ENCODE assay signal across 2 cellular contexts in genomic region chr17:81849457-81849856, GRCh38.
TF ChIP-seq lines count a peak whose summit lies in the region.

No MANE protein-coding gene starts in this region.

TF ChIP-seq in HepG2, 621 proteins besides CTCF, POLR2A, EP300 and RAD21 (continues in another document):
- no peak for TF ChIP-seq ZSCAN30 (CRISPR knock-in tag; IDR thresholded peaks at IDR 0.05)
- TF ChIP-seq ZNF543 (CRISPR knock-in tag; IDR thresholded peaks at IDR 0.05): no peak
- no peak for TF ChIP-seq ZNF614 (CRISPR knock-in tag; IDR thresholded peaks at IDR 0.05; ENCODE audit: borderline replicate concordance)
- TF ChIP-seq SALL1 (CRISPR knock-in tag; IDR thresholded peaks at IDR 0.05): no peak
- TF ChIP-seq ATF7 (IDR thresholded peaks at IDR 0.05): no peak
- TF ChIP-seq ATF7 (CRISPR knock-in tag; IDR thresholded peaks at IDR 0.05): no peak
- no peak for TF ChIP-seq TFDP2 (CRISPR knock-in tag; IDR thresholded peaks at IDR 0.05)
- TF ChIP-seq ZNF770 (CRISPR knock-in tag; IDR thresholded peaks at IDR 0.05): no peak
- no peak for TF ChIP-seq ZBTB8A (CRISPR knock-in tag; IDR thresholded peaks at IDR 0.05; ENCODE audit: borderline replicate concordance, low read depth)
- TF ChIP-seq ZNF24 (IDR thresholded peaks at IDR 0.05): no peak
- no peak for TF ChIP-seq ZNF281 (CRISPR knock-in tag; IDR thresholded peaks at IDR 0.05; ENCODE audit: borderline replicate concordance)
- no peak for TF ChIP-seq CEBPG (CRISPR knock-in tag; IDR thresholded peaks at IDR 0.05)
- TF ChIP-seq KLF6 (CRISPR knock-in tag; IDR thresholded peaks at IDR 0.05): no peak
- TF ChIP-seq RBM22 (optimal IDR thresholded peaks at IDR 0.05; ENCODE audit: low read length): peak; percentile 74
- peak; percentile 63 for TF ChIP-seq RBFOX2 (IDR thresholded peaks at IDR 0.05; ENCODE audit: low read depth, low read length)
- TF ChIP-seq HNF4G (IDR thresholded peaks at IDR 0.05; ENCODE audit: borderline replicate concordance, low read depth, low read length): no peak
- no peak for TF ChIP-seq HNF4G (CRISPR knock-in tag; IDR thresholded peaks at IDR 0.05; ENCODE audit: borderline replicate concordance, low read depth)
- TF ChIP-seq MIER3 (CRISPR knock-in tag; IDR thresholded peaks at IDR 0.05; ENCODE audit: borderline replicate concordance): no peak
- peak; percentile 54 for TF ChIP-seq AGO2 (optimal IDR thresholded peaks at IDR 0.05; ENCODE audit: low read depth, low read length)
- TF ChIP-seq ZSCAN31 (CRISPR knock-in tag; IDR thresholded peaks at IDR 0.05; ENCODE audit: low read depth): no peak
- no peak for TF ChIP-seq NFKB2 (CRISPR knock-in tag; IDR thresholded peaks at IDR 0.05; ENCODE audit: borderline replicate concordance)
- no peak for TF ChIP-seq HOXA9 (CRISPR knock-in tag; IDR thresholded peaks at IDR 0.05; ENCODE audit: borderline replicate concordance)
- TF ChIP-seq ZSCAN5A (CRISPR knock-in tag; IDR thresholded peaks at IDR 0.05; ENCODE audit: borderline replicate concordance): no peak
- TF ChIP-seq ZNF556 (CRISPR knock-in tag; IDR thresholded peaks at IDR 0.05; ENCODE audit: borderline replicate concordance): no peak
- TF ChIP-seq EED (CRISPR knock-in tag; IDR thresholded peaks at IDR 0.05): no peak
- TF ChIP-seq ZMYM4 (CRISPR knock-in tag; IDR thresholded peaks at IDR 0.05): no peak
- TF ChIP-seq CERS6 (CRISPR knock-in tag; IDR thresholded peaks at IDR 0.05): no peak

TF ChIP-seq in WTC11, 78 proteins besides CTCF, POLR2A, EP300 and RAD21:
- TF ChIP-seq MYBL2 (CRISPR knock-in tag; IDR thresholded peaks at IDR 0.05) (no peak), ZMAT4 (CRISPR knock-in tag; IDR thresholded peaks at IDR 0.05) (no peak), SOX15 (CRISPR knock-in tag; IDR thresholded peaks at IDR 0.05) (no peak), ZBTB21 (CRISPR knock-in tag; IDR thresholded peaks at IDR 0.05; ENCODE audit: borderline replicate concordance) (no peak), ATF6 (CRISPR knock-in tag; IDR thresholded peaks at IDR 0.05) (no peak), CBFB (CRISPR knock-in tag; IDR thresholded peaks at IDR 0.05; ENCODE audit: low read depth) (no peak), ZSCAN18 (CRISPR knock-in tag; IDR thresholded peaks at IDR 0.05) (no peak)
